In the genomic region with DNA sequence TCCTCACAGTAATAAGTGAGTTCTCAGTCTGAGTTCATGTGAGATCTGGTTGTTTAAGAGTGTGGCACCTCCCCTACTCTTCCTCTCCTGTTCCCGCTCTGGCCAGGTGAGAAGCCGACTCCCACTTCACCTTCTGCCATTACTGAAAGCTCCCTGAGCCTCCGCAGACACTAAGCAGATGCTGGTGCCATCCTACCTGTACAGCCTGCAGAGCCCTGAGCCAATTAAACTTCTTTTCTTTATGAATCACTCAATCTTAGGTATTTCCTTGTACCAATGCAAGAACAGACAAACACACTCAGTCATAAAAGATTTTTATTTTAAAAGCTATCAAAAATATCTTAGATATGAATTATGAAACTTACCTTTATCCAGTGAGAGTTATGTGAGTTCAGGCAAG, we compare ENCODE assay signal across 9 cellular contexts.
"Had no signal": no experiment of that assay in that cellular context is flagged by ENCODE, and none has a peak within 500 bp of the region (broad histone marks: within the 10 kb centered on the region; RNA-seq: fewer than 3 reads in every experiment).

No MANE protein-coding gene starts in this region.

- DNase-seq: GM23248, GOT3, H7, H9, HCEC 1CT, HFFc6 had no signal

- H3K4me3 Mint-ChIP-seq: GM23338, H9, HFFc6 had no signal

- H3K4me3 ChIP-seq: GM23248, GM23338, HAP-1 had no signal

- H3K4me1 ChIP-seq: HAP-1 had no signal

- H3K9ac ChIP-seq: GM23248 had no signal

- H3K27ac Mint-ChIP-seq: GM23338, H9, HFFc6 had no signal

- H3K27ac ChIP-seq: GM23248 had no signal

- ATAC-seq: GM23338, HCT116 had no signal

- H2AFZ ChIP-seq: GM23248, GM23338 had no signal

- H3K9me3 Mint-ChIP-seq: HFFc6 had no signal

- H3K4me2 ChIP-seq: GM23338 had no signal

- H3K9me3 ChIP-seq: HAP-1 had no signal

- H3K36me3 ChIP-seq: HAP-1 had no signal

- H3K4me1 Mint-ChIP-seq: GM23338 had no signal
